In genomic region chr10:119370046-119370770, GRCh38 we compare ENCODE assay signal across 9 cellular contexts.
DNase-seq lines count a peak whose midpoint lies in the region; ATAC-seq lines count a peak whose summit lies in the region.
"Had no signal": no experiment of that assay in that cellular context is flagged by ENCODE, and none has a peak within 500 bp of the region (broad histone marks: within the 10 kb centered on the region; RNA-seq: fewer than 3 reads in every experiment).

No MANE protein-coding gene starts in this region.

- H3K4me3 ChIP-seq in mucosa of rectum (ENCODE audit: low read length in 2 of 2): no peak overlapping the region

- no peak for DNase-seq in stimulated activated naive CD8-positive, alpha-beta T cell treated with anti-CD3 and anti-CD28 coated beads, Interleukin-15, Interleukin-2, amounts not matched to agents 100 U/mL and 50 U/mL, for 24 hours
- peak; percentile 95 for DNase-seq in dermis blood vessel endothelial cell
- DNase-seq in NCI-H2227 treated with DMSO at 0.1 percent for 48 hours (lab: John Stamatoyannopoulos, UW): no peak
- DNase-seq in activated gamma-delta T cell (lab: John Stamatoyannopoulos, UW): no peak
- DNase-seq: erythroblast had no signal

- H3K4me1 Mint-ChIP-seq in stimulated activated naive CD8-positive, alpha-beta T cell treated with anti-CD3 and anti-CD28 coated beads, Interleukin-15, Interleukin-2, amounts not matched to agents 100 ng/mL and 50 ng/mL, for 24 hours (ENCODE audit: low read depth): peaks cover 36% of the 10 kb centered on the region

- peaks cover 12 to 15% of the 10 kb centered on the region in 2 donors for H3K4me1 ChIP-seq in mucosa of rectum (ENCODE audit: control insufficient read depth in 2 of 2, insufficient read depth in 2 of 2, low read length in 2 of 2)

- no peak for ATAC-seq in stimulated activated naive CD8-positive, alpha-beta T cell treated with anti-CD3 and anti-CD28 coated beads, Interleukin-15, Interleukin-2, amounts not matched to agents 100 U/mL and 50 U/mL, for 24 hours
- no peak for ATAC-seq in HG02884 (IDR thresholded peaks at IDR 0.05; ENCODE audit: unreplicated experiment)
- no peak for ATAC-seq in GM18907 (IDR thresholded peaks at IDR 0.05; ENCODE audit: unreplicated experiment)

- H3K36me3 ChIP-seq in mucosa of rectum (ENCODE audit: control insufficient read depth in 2 of 2, insufficient read depth in 2 of 2, low read length in 2 of 2): no peaks in the 10 kb centered on the region

- H3K9me3 ChIP-seq in mucosa of rectum (ENCODE audit: control insufficient read depth in 2 of 2, low read length in 2 of 2): no peaks in the 10 kb centered on the region

- H3K27me3 ChIP-seq in mucosa of rectum (ENCODE audit: control insufficient read depth in 2 of 2, insufficient read depth in 2 of 2, low read length in 2 of 2): no peaks in the 10 kb centered on the region

- no peak overlapping the region for H3K9ac ChIP-seq in mucosa of rectum (ENCODE audit: low read depth in 1 of 2, low read length in 2 of 2)

- no peaks in the 10 kb centered on the region for H3K27me3 Mint-ChIP-seq in stimulated activated naive CD8-positive, alpha-beta T cell treated with anti-CD3 and anti-CD28 coated beads, Interleukin-15, Interleukin-2, amounts not matched to agents 100 ng/mL and 50 ng/mL, for 24 hours

- no peaks in the 10 kb centered on the region for H3K36me3 Mint-ChIP-seq in stimulated activated naive CD8-positive, alpha-beta T cell treated with anti-CD3 and anti-CD28 coated beads, Interleukin-15, Interleukin-2, amounts not matched to agents 100 ng/mL and 50 ng/mL, for 24 hours (ENCODE audit: low read depth)

- peak overlapping the region; percentile 46 for H3K27ac Mint-ChIP-seq in stimulated activated naive CD8-positive, alpha-beta T cell treated with anti-CD3 and anti-CD28 coated beads, Interleukin-15, Interleukin-2, amounts not matched to agents 100 ng/mL and 50 ng/mL, for 24 hours

- peak overlapping the region; percentile 18 to 65 for H3K27ac ChIP-seq in mucosa of rectum (ENCODE audit: low read depth in 2 of 2, low read length in 2 of 2)

- peak overlapping the region; percentile 25 for H3K4me3 Mint-ChIP-seq in stimulated activated naive CD8-positive, alpha-beta T cell treated with anti-CD3 and anti-CD28 coated beads, Interleukin-15, Interleukin-2, amounts not matched to agents 100 ng/mL and 50 ng/mL, for 24 hours

- H3K9me3 Mint-ChIP-seq in stimulated activated naive CD8-positive, alpha-beta T cell treated with anti-CD3 and anti-CD28 coated beads, Interleukin-15, Interleukin-2, amounts not matched to agents 100 ng/mL and 50 ng/mL, for 24 hours: no peaks in the 10 kb centered on the region
